In the genomic region with DNA sequence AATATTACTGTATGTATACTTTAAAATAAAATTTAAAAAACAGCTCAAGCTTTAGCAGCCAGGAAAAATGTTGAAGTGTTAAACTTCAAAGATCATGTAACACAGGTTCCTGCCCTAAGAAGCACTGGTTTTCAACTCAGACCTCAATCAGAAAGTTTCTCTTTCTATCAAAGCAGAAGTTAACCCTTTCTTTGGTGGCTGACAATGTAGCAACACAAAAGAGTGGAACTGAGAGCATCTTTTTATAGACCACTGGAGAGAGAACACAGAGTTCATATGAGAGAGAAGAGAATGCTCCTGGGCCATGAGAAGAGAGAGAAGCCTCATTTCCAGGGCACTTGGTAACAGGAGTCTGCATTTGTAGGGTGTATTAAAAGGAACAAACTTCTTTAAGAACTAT, we compare ENCODE assay signal across 1 cellular context.
TF ChIP-seq lines count a peak whose summit lies in the region.

No MANE protein-coding gene starts in this region.

TF ChIP-seq in GM12878, 131 proteins besides CTCF, POLR2A, EP300 and RAD21 (continued from another document):
- TF ChIP-seq, protein P1, sequence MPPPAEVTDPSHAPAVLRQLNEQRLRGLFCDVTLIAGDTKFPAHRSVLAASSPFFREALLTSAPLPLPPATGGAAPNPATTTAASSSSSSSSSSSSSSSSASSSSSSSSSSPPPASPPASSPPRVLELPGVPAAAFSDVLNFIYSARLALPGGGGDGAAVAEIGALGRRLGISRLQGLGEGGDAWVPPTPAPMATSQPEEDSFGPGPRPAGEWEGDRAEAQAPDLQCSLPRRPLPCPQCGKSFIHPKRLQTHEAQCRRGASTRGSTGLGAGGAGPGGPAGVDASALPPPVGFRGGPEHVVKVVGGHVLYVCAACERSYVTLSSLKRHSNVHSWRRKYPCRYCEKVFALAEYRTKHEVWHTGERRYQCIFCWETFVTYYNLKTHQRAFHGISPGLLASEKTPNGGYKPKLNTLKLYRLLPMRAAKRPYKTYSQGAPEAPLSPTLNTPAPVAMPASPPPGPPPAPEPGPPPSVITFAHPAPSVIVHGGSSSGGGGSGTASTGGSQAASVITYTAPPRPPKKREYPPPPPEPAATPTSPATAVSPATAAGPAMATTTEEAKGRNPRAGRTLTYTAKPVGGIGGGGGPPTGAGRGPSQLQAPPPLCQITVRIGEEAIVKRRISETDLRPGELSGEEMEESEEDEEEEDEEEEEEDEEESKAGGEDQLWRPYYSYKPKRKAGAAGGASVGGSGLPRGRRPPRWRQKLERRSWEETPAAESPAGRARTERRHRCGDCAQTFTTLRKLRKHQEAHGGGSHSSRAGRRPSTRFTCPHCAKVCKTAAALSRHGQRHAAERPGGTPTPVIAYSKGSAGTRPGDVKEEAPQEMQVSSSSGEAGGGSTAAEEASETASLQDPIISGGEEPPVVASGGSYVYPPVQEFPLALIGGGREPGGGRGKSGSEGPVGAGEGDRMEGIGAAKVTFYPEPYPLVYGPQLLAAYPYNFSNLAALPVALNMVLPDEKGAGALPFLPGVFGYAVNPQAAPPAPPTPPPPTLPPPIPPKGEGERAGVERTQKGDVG (CRISPR knock-in tag; IDR thresholded peaks at IDR 0.05) = no peak
- no peak for TF ChIP-seq IKZF1 (conservative IDR thresholded peaks at IDR 0.05)
- no peak for TF ChIP-seq CREM (IDR thresholded peaks at IDR 0.05; ENCODE audit: low read depth)
- TF ChIP-seq, protein P2, sequence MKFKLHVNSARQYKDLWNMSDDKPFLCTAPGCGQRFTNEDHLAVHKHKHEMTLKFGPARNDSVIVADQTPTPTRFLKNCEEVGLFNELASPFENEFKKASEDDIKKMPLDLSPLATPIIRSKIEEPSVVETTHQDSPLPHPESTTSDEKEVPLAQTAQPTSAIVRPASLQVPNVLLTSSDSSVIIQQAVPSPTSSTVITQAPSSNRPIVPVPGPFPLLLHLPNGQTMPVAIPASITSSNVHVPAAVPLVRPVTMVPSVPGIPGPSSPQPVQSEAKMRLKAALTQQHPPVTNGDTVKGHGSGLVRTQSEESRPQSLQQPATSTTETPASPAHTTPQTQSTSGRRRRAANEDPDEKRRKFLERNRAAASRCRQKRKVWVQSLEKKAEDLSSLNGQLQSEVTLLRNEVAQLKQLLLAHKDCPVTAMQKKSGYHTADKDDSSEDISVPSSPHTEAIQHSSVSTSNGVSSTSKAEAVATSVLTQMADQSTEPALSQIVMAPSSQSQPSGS (IDR thresholded peaks at IDR 0.05; ENCODE audit: low read length) = no peak
- TF ChIP-seq ZNF592 (IDR thresholded peaks at IDR 0.05) = no peak
- TF ChIP-seq, protein P3, sequence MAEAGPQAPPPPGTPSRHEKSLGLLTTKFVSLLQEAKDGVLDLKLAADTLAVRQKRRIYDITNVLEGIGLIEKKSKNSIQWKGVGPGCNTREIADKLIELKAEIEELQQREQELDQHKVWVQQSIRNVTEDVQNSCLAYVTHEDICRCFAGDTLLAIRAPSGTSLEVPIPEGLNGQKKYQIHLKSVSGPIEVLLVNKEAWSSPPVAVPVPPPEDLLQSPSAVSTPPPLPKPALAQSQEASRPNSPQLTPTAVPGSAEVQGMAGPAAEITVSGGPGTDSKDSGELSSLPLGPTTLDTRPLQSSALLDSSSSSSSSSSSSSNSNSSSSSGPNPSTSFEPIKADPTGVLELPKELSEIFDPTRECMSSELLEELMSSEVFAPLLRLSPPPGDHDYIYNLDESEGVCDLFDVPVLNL (IDR thresholded peaks at IDR 0.05; ENCODE audit: low read depth, low read length) = no peak
